8 cellular contexts compared by ENCODE assay signal in genomic region chr17:68456529-68457167, GRCh38. TPM values are rescaled to one million over a fixed set of nuclear protein-coding genes. Genes with fewer than 3 reads are reported as not detected.
DNase-seq lines count a peak whose midpoint lies in the region; ATAC-seq and TF ChIP-seq lines count a peak whose summit lies in the region.

No MANE protein-coding gene starts in this region.

- peaks cover 26% of the 10 kb centered on the region for H3K4me1 Mint-ChIP-seq in T-helper 17 cell

- peak overlapping the region; percentile 53 for H2AK5ac ChIP-seq in mesenchymal stem cell (ENCODE audit: low read length, severe bottlenecking)

- peak overlapping the region; percentile 97 to 98 for H3K18ac ChIP-seq in mesenchymal stem cell (ENCODE audit: low read depth in 1 of 2, low read length in 2 of 2)

- H3K27me3 Mint-ChIP-seq in T-helper 17 cell, result no peaks in the 10 kb centered on the region

- H3K4me1 ChIP-seq in mesenchymal stem cell (ENCODE audit: control insufficient read depth, insufficient read depth, low read depth, low read length), result peaks cover 3% of the 10 kb centered on the region
- H3K4me1 ChIP-seq in thyroid gland, result peaks cover 17 to 32% of the 10 kb centered on the region in 2 donors

- TF ChIP-seq POLR2A in thyroid gland (IDR thresholded peaks at IDR 0.05), result peak in 1 of 2 donors; percentile 22

- H3K9me3 ChIP-seq in T-helper 17 cell (ENCODE audit: control insufficient read depth, low read length, poor library complexity, severe bottlenecking) (no peaks in the 10 kb centered on the region), mesenchymal stem cell (ENCODE audit: control insufficient read depth, low read length) (no peaks in the 10 kb centered on the region), thyroid gland (no peaks in the 10 kb centered on the region)

- no peak overlapping the region for H3K23ac ChIP-seq in mesenchymal stem cell (ENCODE audit: low read length in 2 of 2)

- H3K36me3 Mint-ChIP-seq in T-helper 17 cell (ENCODE audit: low read depth), result no peaks in the 10 kb centered on the region

- peak overlapping the region; percentile 67 for H4K8ac ChIP-seq in mesenchymal stem cell (ENCODE audit: low read length)

- H3K27me3 ChIP-seq in mesenchymal stem cell (ENCODE audit: control insufficient read depth in 1 of 2, insufficient read depth in 1 of 2, low read length in 2 of 2), result no peaks in the 10 kb centered on the region
- no peaks in the 10 kb centered on the region for H3K27me3 ChIP-seq in thyroid gland

- intact Hi-C loops in thyroid gland (cut with DNase I), result no loop called here

- peak overlapping the region; percentile 3 for H3K27ac Mint-ChIP-seq in T-helper 17 cell

- H3K9ac ChIP-seq in mesenchymal stem cell (ENCODE audit: low read length), result peak overlapping the region; percentile 98

- peak overlapping the region; percentile 97 for H4K91ac ChIP-seq in mesenchymal stem cell (ENCODE audit: low read length)

- peak overlapping the region; percentile 99 for H2BK120ac ChIP-seq in mesenchymal stem cell (ENCODE audit: low read depth, low read length)

- peak overlapping the region; percentile 87 for H3K4me2 ChIP-seq in mesenchymal stem cell (ENCODE audit: low read length, poor library complexity, severe bottlenecking)

- under 1% methylated on average over 12 of the region's 18 CpGs for WGBS in mesenchymal stem cell
- 1 to 16% methylated on average over 18 of the region's 18 CpGs for WGBS in thyroid gland, 2 donors

- peak overlapping the region; percentile 76 for H2BK5ac ChIP-seq in mesenchymal stem cell (ENCODE audit: low read depth, low read length, poor library complexity, severe bottlenecking)

- ATAC-seq in T-helper 17 cell, result no peak

- peak overlapping the region; percentile 60 to 88 for H2BK12ac ChIP-seq in mesenchymal stem cell (ENCODE audit: low read length in 2 of 2)

- H3K36me3 ChIP-seq in mesenchymal stem cell (ENCODE audit: control insufficient read depth in 1 of 2, insufficient read depth in 2 of 2, low read depth in 1 of 2, low read length in 2 of 2) (peaks cover 0 to 30% of the 10 kb centered on the region in 2 experiments), thyroid gland (peaks cover 0 to 3% of the 10 kb centered on the region in 2 donors)

- H2BK15ac ChIP-seq in mesenchymal stem cell (ENCODE audit: low read depth, poor library complexity, severe bottlenecking), result peak overlapping the region; percentile 96

- TF ChIP-seq CTCF in C4-2B (conservative IDR thresholded peaks at IDR 0.05) (no peak), thyroid gland (IDR thresholded peaks at IDR 0.05) (no peak)

- H3K4me3 ChIP-seq in mesenchymal stem cell (ENCODE audit: insufficient read depth in 1 of 2, low read depth in 1 of 2, low read length in 2 of 2) (peak overlapping the region; percentile 80 to 97), thyroid gland (replicated peaks in 1 of 3) (peak overlapping the region; percentile 56 to 91 (median 75))

- H3K4me3 Mint-ChIP-seq in T-helper 17 cell, result peak overlapping the region; percentile 87

- H3K27ac ChIP-seq in C4-2B (peak overlapping the region; percentile 71), mesenchymal stem cell (ENCODE audit: low read length, poor library complexity, severe bottlenecking) (peak overlapping the region; percentile 95), thyroid gland (peak overlapping the region; percentile 81 to 97 (median 89))

- H3K14ac ChIP-seq in mesenchymal stem cell (ENCODE audit: low read length in 2 of 2), result peak overlapping the region; percentile 50 to 95

- H2AFZ ChIP-seq in mesenchymal stem cell (ENCODE audit: low read depth, low read length), result no peak overlapping the region

- peak overlapping the region; percentile 93 to 98 for H3K4ac ChIP-seq in mesenchymal stem cell (ENCODE audit: low read depth in 1 of 2, low read length in 2 of 2)

- DNase-seq in HK-2 (ENCODE audit: unreplicated experiment), result peak; percentile 76
- no peak for DNase-seq in T-helper 17 cell
- peak; percentile 77 for DNase-seq in epidermal melanocyte (ENCODE audit: insufficient read length, low spot score)
- DNase-seq in mesenchymal stem cell, result peak; percentile 96
- peak; percentile 86 to 89 for DNase-seq in thyroid gland
- DNase-seq in NCI-H187 (lab: John Stamatoyannopoulos, UW), result no peak
- no peak for DNase-seq in NCI-H1436 treated with DMSO at 0.1 percent for 48 hours (lab: John Stamatoyannopoulos, UW)

- peaks cover 8% of the 10 kb centered on the region for H3K79me1 ChIP-seq in mesenchymal stem cell (replicated peaks; ENCODE audit: low read length, poor library complexity, severe bottlenecking)

RNA-seq across cellular contexts. Expression of gene WIPI1, which starts 0.6 kb away (rescaled TPM):
- total RNA-seq in T-helper 17 cell (10 to 100 TPM in 1 of 2 donors, 1 to 10 TPM in 1; 8.9 to 10.2 TPM), thyroid gland (10 to 100 TPM; 50.0 to 89.8 (median 78.4) TPM)
- 197 TPM for polyA plus RNA-seq in mesenchymal stem cell (2013, experiment 1 of 2)
- 194 TPM for polyA plus RNA-seq in mesenchymal stem cell (2013, experiment 2 of 2)

RNA-seq across cellular contexts. Expression of gene PRKAR1A, which starts 55.6 kb away (rescaled TPM):
- total RNA-seq in T-helper 17 cell (100 to 1,000 TPM; 133 to 146 TPM), thyroid gland (100 to 1,000 TPM; 367 to 431 (median 417) TPM)
- polyA plus RNA-seq in mesenchymal stem cell (2013, experiment 1 of 2), result 168 TPM
- 173 TPM for polyA plus RNA-seq in mesenchymal stem cell (2013, experiment 2 of 2)

Comparison
In these comparisons a context has a peak if more than half of its experiments do, and no peak if none do; other contexts are left out.
1. DNase-seq: peak in HK-2 (single experiment), epidermal melanocyte (single experiment), mesenchymal stem cell (single experiment) and thyroid gland (2 of 2); none in T-helper 17 cell (0 of 3), NCI-H187 (0 of 2) and NCI-H1436 treated with DMSO at 0.1 percent for 48 hours (single experiment).
2. RNA of gene WIPI1, which starts 0.6 kb away (total RNA-seq): 50.0 to 89.8 TPM in thyroid gland; 8.9 to 10.2 TPM in T-helper 17 cell; every median in the first group is over 4 times any median in the second.
3. Peak in every context shown above with its lines, with median percentiles within 50 percentile points of each other: H3K27ac ChIP-seq.